Comparison of ENCODE assay signal across 18 cellular contexts in the genomic region with DNA sequence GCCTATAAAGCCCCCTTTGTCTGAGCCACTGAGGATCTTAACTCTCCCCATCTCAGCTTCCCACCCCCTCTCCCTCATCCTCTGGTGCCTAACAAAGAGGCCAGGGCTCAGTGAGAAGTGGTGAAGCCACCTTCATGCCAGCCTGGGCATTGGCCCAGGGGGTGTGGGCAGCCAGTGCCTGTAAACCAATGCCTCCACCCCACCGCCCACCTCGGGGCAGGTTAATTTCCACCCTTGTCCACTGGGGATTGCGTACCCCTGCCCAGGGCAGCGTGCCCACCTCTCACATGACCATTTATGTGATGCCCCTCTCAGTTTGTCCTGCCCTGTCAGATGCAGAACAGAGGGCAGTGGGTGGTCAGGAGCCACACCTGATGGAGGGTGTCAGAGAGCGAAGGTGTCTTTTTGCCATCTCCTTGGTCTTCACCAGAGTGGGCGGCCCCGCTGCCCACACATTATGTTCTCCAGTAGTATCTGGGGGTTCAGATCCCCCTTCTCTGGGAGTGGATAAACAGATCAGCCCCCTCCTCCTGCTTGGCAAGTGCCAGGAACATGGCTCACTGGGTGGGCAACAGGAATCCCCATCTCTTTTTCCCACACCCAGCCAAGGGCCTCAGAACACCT. TPM values are rescaled to one million over a fixed set of nuclear protein-coding genes. Genes with fewer than 3 reads are reported as not detected.
A peak's percentile ranks its signal among the peaks of the same experiment; 100 is the strongest.
DNase-seq lines count a peak whose midpoint lies in the region; ATAC-seq lines count a peak whose summit lies in the region.
"Had no signal": no experiment of that assay in that cellular context is flagged by ENCODE, and none has a peak within 500 bp of the region (broad histone marks: within the 10 kb centered on the region; RNA-seq: fewer than 3 reads in every experiment).

No MANE protein-coding gene starts in this region.

- no peak overlapping the region for H3K18ac ChIP-seq in mesendoderm (ENCODE audit: low read length)

- peaks cover 0 to 1% of the 10 kb centered on the region in 2 donors for H3K36me3 Mint-ChIP-seq in activated T-cell treated with anti-CD3 and anti-CD28 coated beads, Interleukin-2, amount 50 U/mL, for 72 hours (ENCODE audit: insufficient read depth in 2 of 2)
- no peaks in the 10 kb centered on the region for H3K36me3 Mint-ChIP-seq in activated T-helper 17 cell treated with anti-CD3 and anti-CD28 coated beads, Interleukin-2, amount 50 U/mL, for 72 hours (ENCODE audit: low read depth)
- H3K36me3 Mint-ChIP-seq: immature natural killer cell had no signal

- H2BK15ac ChIP-seq in mesendoderm (replicated peaks; ENCODE audit: low read depth): no peak overlapping the region

- WGBS in mesendoderm (ENCODE audit: extremely low coverage, insufficient coverage, low lambda C conversion rate): no CpG with 5 or more reads among the region's 7 CpGs

- H3K36me3 ChIP-seq in mesendoderm (ENCODE audit: control insufficient read depth, insufficient read depth, low read length): no peaks in the 10 kb centered on the region
- H3K36me3 ChIP-seq: adrenal gland, tibial nerve had no signal

- peaks cover 54% of the 10 kb centered on the region for H3K27me3 Mint-ChIP-seq in activated T-cell treated with anti-CD3 and anti-CD28 coated beads, Interleukin-2, amount 50 U/mL, for 72 hours (ENCODE audit: low read depth)
- peaks cover 35% of the 10 kb centered on the region for H3K27me3 Mint-ChIP-seq in activated T-helper 17 cell treated with anti-CD3 and anti-CD28 coated beads, Interleukin-2, amount 50 U/mL, for 72 hours

- no peak overlapping the region for H4K5ac ChIP-seq in mesendoderm (ENCODE audit: low read length)

- H3K4me1 ChIP-seq in mesendoderm (ENCODE audit: control insufficient read depth, low read depth, low read length): no peaks in the 10 kb centered on the region

- no peaks in the 10 kb centered on the region for H3K79me2 ChIP-seq in mesendoderm (ENCODE audit: control insufficient read depth, insufficient read depth, low read length)

- no peak overlapping the region for H3K9ac ChIP-seq in mesendoderm (ENCODE audit: low read length)

- H3K23ac ChIP-seq in mesendoderm (ENCODE audit: low read length): no peak overlapping the region

- H3K27ac ChIP-seq in mesendoderm (ENCODE audit: low read depth, low read length): no peak overlapping the region
- H3K27ac ChIP-seq in temporal lobe (ENCODE audit: low read depth, low read length): peak overlapping the region; percentile 17
- H3K27ac ChIP-seq: adrenal gland, RWPE1 had no signal

- H3K27ac Mint-ChIP-seq in activated T-cell treated with anti-CD3 and anti-CD28 coated beads, Interleukin-2, amount 50 U/mL, for 72 hours: no peak overlapping the region
- H3K27ac Mint-ChIP-seq in activated T-helper 17 cell treated with anti-CD3 and anti-CD28 coated beads, Interleukin-2, amount 50 U/mL, for 72 hours: no peak overlapping the region
- H3K27ac Mint-ChIP-seq: activated CD8-positive, alpha-beta T cell treated with anti-CD3 and anti-CD28 coated beads for 36 hours; activated T-helper 1 cell treated with anti-CD3 and anti-CD28 coated beads, Interleukin-12 subunit alpha, Interleukin-12 subunit beta, Interleukin-2, Interleukin-4 antibody, amounts not matched to agents 30 ng/mL and 10 ng/mL and 1 ng/mL, durations not matched to agents 14 hours and 24 hours and 36 hours; immature natural killer cell had no signal

- peaks cover 33% of the 10 kb centered on the region for H3K4me1 Mint-ChIP-seq in activated T-cell treated with anti-CD3 and anti-CD28 coated beads, Interleukin-2, amount 50 U/mL, for 72 hours (ENCODE audit: low read depth)
- H3K4me1 Mint-ChIP-seq in activated T-helper 17 cell treated with anti-CD3 and anti-CD28 coated beads, Interleukin-2, amount 50 U/mL, for 72 hours: peaks cover 3% of the 10 kb centered on the region

- ATAC-seq in activated T-cell treated with anti-CD3 and anti-CD28 coated beads, Interleukin-2, amount 50 U/mL, for 72 hours (replicated peaks in 1 of 2): no peak
- no peak for ATAC-seq in activated T-helper 17 cell treated with anti-CD3 and anti-CD28 coated beads, Interleukin-2, amount 50 U/mL, for 72 hours (replicated peaks)
- ATAC-seq in HG03521 (IDR thresholded peaks at IDR 0.05; ENCODE audit: unreplicated experiment): no peak
- ATAC-seq: activated CD8-positive, alpha-beta T cell treated with anti-CD3 and anti-CD28 coated beads for 36 hours had no signal

- no peak overlapping the region for H4K8ac ChIP-seq in mesendoderm (ENCODE audit: low read depth, low read length)

- no peak overlapping the region for H2BK120ac ChIP-seq in mesendoderm (ENCODE audit: low read depth, low read length)

- no peaks in the 10 kb centered on the region for H3K9me3 Mint-ChIP-seq in activated T-cell treated with anti-CD3 and anti-CD28 coated beads, Interleukin-2, amount 50 U/mL, for 72 hours
- no peaks in the 10 kb centered on the region for H3K9me3 Mint-ChIP-seq in activated T-helper 17 cell treated with anti-CD3 and anti-CD28 coated beads, Interleukin-2, amount 50 U/mL, for 72 hours
- H3K9me3 Mint-ChIP-seq: activated CD8-positive, alpha-beta T cell treated with anti-CD3 and anti-CD28 coated beads for 36 hours; activated T-helper 1 cell treated with anti-CD3 and anti-CD28 coated beads, Interleukin-12 subunit alpha, Interleukin-12 subunit beta, Interleukin-2, Interleukin-4 antibody, amounts not matched to agents 30 ng/mL and 10 ng/mL and 1 ng/mL, durations not matched to agents 14 hours and 24 hours and 36 hours; immature natural killer cell had no signal

- no peak overlapping the region for H3K4me2 ChIP-seq in mesendoderm (ENCODE audit: low read length)

- no peaks in the 10 kb centered on the region for H3K79me1 ChIP-seq in mesendoderm (ENCODE audit: low read length)

- H3K27me3 ChIP-seq in mesendoderm (ENCODE audit: insufficient read depth, low read length, poor library complexity): no peaks in the 10 kb centered on the region

- peak overlapping the region; percentile 83 to 84 for H3K4me3 Mint-ChIP-seq in activated T-cell treated with anti-CD3 and anti-CD28 coated beads, Interleukin-2, amount 50 U/mL, for 72 hours
- peak overlapping the region; percentile 53 for H3K4me3 Mint-ChIP-seq in activated T-helper 17 cell treated with anti-CD3 and anti-CD28 coated beads, Interleukin-2, amount 50 U/mL, for 72 hours
- H3K4me3 Mint-ChIP-seq: activated T-helper 1 cell treated with anti-CD3 and anti-CD28 coated beads, Interleukin-12 subunit alpha, Interleukin-12 subunit beta, Interleukin-2, Interleukin-4 antibody, amounts not matched to agents 30 ng/mL and 10 ng/mL and 1 ng/mL, durations not matched to agents 14 hours and 24 hours and 36 hours had no signal

- no peak overlapping the region for H3K4me3 ChIP-seq in mesendoderm (ENCODE audit: low read length)

- H3K4ac ChIP-seq in mesendoderm (ENCODE audit: low read depth, low read length): no peak overlapping the region

- no peak for DNase-seq in activated T-cell treated with anti-CD3 and anti-CD28 coated beads, Interleukin-2, amount 50 U/mL, for 72 hours
- no peak for DNase-seq in activated T-cell treated with anti-CD3 and anti-CD28 coated beads, Interleukin-2, amount 50 U/mL, for 48 hours
- DNase-seq in mesendoderm: no peak
- no peak for DNase-seq in SIG-M5 (lab: John Stamatoyannopoulos, UW)
- no peak for DNase-seq in medulla oblongata (ENCODE audit: extremely low spot score)
- DNase-seq: activated CD8-positive, alpha-beta T cell treated with anti-CD3 and anti-CD28 coated beads for 36 hours; immature natural killer cell; KBM-7; NCI-H1048; NCI-H2171; stimulated activated CD4-positive, alpha-beta T cell treated with anti-CD3 and anti-CD28 coated beads, Interleukin-4, amount 100 ng/mL, for 1 hour had no signal

- no peak overlapping the region for H2BK5ac ChIP-seq in mesendoderm (ENCODE audit: low read length)

- H3K56ac ChIP-seq in mesendoderm (ENCODE audit: low read length): peak overlapping the region; percentile 84

- H2AK5ac ChIP-seq in mesendoderm (ENCODE audit: low read length): no peak overlapping the region

RNA-seq across cellular contexts. Expression of a gene that starts 10.1 kb away (rescaled TPM):
- 1 to 10 TPM; 2.6 to 2.7 TPM for total RNA-seq in activated T-cell treated with anti-CD3 and anti-CD28 coated beads, Interleukin-2, amount 50 U/mL, for 72 hours
- total RNA-seq in activated T-helper 17 cell treated with anti-CD3 and anti-CD28 coated beads, Interleukin-2, amount 50 U/mL, for 72 hours: 1 to 10 TPM in 1 of 2 donors, under 1 TPM in 1; 0.69 to 2.2 TPM
- polyA plus RNA-seq in mesendoderm (2013, experiment 1 of 2): 32.5 TPM
- 31.7 TPM for polyA plus RNA-seq in mesendoderm (2013, experiment 2 of 2)
- total RNA-seq in temporal lobe: 82.4 TPM
- polyA plus RNA-seq: immature natural killer cell had no signal

Comparison
In these comparisons a context has a peak if more than half of its experiments do, and no peak if none do; other contexts are left out.
1. RNA of a gene that starts 10.1 kb away (total RNA-seq): 82.4 TPM in temporal lobe (single experiment); 2.6 to 2.7 TPM in activated T-cell treated with anti-CD3 and anti-CD28 coated beads, Interleukin-2, amount 50 U/mL, for 72 hours and 0.69 to 2.2 TPM in activated T-helper 17 cell treated with anti-CD3 and anti-CD28 coated beads, Interleukin-2, amount 50 U/mL, for 72 hours; every median in the first group is over 10 times any median in the second.